ENCODE assay signal across 2 cellular contexts in genomic region chr2:199968126-199968525, GRCh38.
TF ChIP-seq lines count a peak whose summit lies in the region.

No MANE protein-coding gene starts in this region.

TF ChIP-seq in HepG2, 621 proteins besides CTCF, POLR2A, EP300 and RAD21:
- TF ChIP-seq ZNF644 (CRISPR knock-in tag; IDR thresholded peaks at IDR 0.05; ENCODE audit: low read depth) (no peak), MYPOP (CRISPR knock-in tag; IDR thresholded peaks at IDR 0.05) (no peak), MXD3 (CRISPR knock-in tag; IDR thresholded peaks at IDR 0.05) (no peak), ZNF253 (CRISPR knock-in tag; IDR thresholded peaks at IDR 0.05; ENCODE audit: borderline replicate concordance) (no peak), SNAI1 (CRISPR knock-in tag; IDR thresholded peaks at IDR 0.05; ENCODE audit: borderline replicate concordance) (no peak), NFE2L2 (IDR thresholded peaks at IDR 0.05; ENCODE audit: low read length) (peak; percentile 40; the same call in 1 of the 2 replicates), CENPX (CRISPR knock-in tag; IDR thresholded peaks at IDR 0.05) (no peak)

TF ChIP-seq in GM12878, 131 proteins besides CTCF, POLR2A, EP300 and RAD21:
- TF ChIP-seq IRF4 (IDR thresholded peaks at IDR 0.05; ENCODE audit: low read depth, low read length) (no peak), MTA2 (IDR thresholded peaks at IDR 0.05; ENCODE audit: low read depth) (no peak), MEF2A (IDR thresholded peaks at IDR 0.05; ENCODE audit: insufficient read depth, low read depth, low read length) (no peak), SPI1 (IDR thresholded peaks at IDR 0.05; ENCODE audit: borderline replicate concordance, insufficient read depth, low read depth, low read length) (peak; percentile 78), CUX1 (IDR thresholded peaks at IDR 0.05; ENCODE audit: insufficient replicate concordance, low read depth, low read length) (no peak), PAX5 (IDR thresholded peaks at IDR 0.05; ENCODE audit: borderline replicate concordance, low read depth, low read length) (no peak), RBBP5 (conservative IDR thresholded peaks at IDR 0.05) (no peak)
